2 cellular contexts compared by ENCODE assay signal in the genomic region with DNA sequence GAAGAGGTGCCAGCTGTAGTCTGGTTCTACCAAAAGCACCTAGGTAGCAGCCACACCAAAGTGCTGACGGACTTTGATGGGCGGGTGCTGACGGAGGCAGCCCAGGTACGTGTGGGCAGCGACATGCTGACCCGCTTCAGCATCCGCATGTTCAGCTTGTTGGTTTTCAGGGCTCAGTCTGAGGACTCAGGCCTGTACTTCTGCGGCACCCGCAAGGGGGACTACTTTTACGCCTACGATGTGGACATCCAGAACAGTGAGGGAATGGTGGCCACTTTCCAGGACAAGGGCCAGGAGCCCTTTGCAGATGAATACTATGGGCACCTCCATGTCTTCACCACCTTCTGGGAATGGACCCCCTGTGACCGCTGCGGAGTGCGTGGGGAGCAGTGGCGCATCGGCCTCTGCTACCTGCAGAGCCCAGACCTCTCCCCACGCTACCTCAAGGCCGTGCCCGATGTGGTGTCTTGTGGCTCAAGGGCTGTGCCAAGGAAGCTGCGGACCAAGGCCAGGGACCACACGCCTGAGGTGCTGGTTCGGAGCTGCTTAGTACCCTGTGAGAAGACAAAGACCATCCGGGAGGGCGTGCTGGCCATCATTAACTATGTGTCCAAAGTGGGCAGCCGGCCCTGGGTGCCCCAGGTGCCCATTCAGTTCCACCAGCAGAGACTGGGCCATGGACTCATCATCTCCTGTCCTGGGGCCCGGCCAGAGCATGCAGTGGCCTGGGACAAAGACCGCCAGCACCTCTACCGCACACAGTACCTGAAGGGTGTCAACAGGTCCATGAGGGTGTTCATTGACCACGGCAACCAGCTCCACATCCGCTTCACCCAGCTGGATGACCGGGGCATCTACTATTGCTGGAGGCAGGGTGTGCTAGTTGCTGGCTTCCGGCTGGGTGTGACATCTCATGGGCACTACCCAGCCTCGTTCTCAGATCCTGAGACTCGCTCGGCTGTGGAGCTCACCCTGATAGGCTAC.
TF ChIP-seq lines count a peak whose summit lies in the region.

No MANE protein-coding gene starts in this region.

TF ChIP-seq in IMR-90, 13 proteins besides CTCF, POLR2A, EP300 and RAD21:
- no peak for TF ChIP-seq CEBPB (IDR thresholded peaks at IDR 0.05; ENCODE audit: low read depth, low read length)
- TF ChIP-seq FOS (IDR thresholded peaks at IDR 0.05; ENCODE audit: low read depth, low read length): no peak
- no peak for TF ChIP-seq BHLHE40 (IDR thresholded peaks at IDR 0.05; ENCODE audit: low read depth, low read length)
- no peak for TF ChIP-seq NFE2L2 (IDR thresholded peaks at IDR 0.05; ENCODE audit: low read depth, low read length)
- TF ChIP-seq, protein P1, sequence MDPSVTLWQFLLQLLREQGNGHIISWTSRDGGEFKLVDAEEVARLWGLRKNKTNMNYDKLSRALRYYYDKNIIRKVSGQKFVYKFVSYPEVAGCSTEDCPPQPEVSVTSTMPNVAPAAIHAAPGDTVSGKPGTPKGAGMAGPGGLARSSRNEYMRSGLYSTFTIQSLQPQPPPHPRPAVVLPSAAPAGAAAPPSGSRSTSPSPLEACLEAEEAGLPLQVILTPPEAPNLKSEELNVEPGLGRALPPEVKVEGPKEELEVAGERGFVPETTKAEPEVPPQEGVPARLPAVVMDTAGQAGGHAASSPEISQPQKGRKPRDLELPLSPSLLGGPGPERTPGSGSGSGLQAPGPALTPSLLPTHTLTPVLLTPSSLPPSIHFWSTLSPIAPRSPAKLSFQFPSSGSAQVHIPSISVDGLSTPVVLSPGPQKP (IDR thresholded peaks at IDR 0.05; ENCODE audit: borderline replicate concordance, low read depth, low read length): no peak
- TF ChIP-seq MAFK (IDR thresholded peaks at IDR 0.05; ENCODE audit: low read depth, low read length): no peak
- no peak for TF ChIP-seq RCOR1 (IDR thresholded peaks at IDR 0.05; ENCODE audit: insufficient replicate concordance, low read length)
- no peak for TF ChIP-seq RFX5 (IDR thresholded peaks at IDR 0.05; ENCODE audit: low read depth, low read length)
- no peak for TF ChIP-seq MAZ (IDR thresholded peaks at IDR 0.05; ENCODE audit: borderline replicate concordance, low read depth, low read length)

TF ChIP-seq in HEK293T, 16 proteins besides CTCF, POLR2A, EP300 and RAD21:
- no peak for TF ChIP-seq FOXM1 (IDR thresholded peaks at IDR 0.05; ENCODE audit: borderline replicate concordance)
- TF ChIP-seq FOXK2 (IDR thresholded peaks at IDR 0.05): no peak
- no peak for TF ChIP-seq HDGF (IDR thresholded peaks at IDR 0.05; ENCODE audit: borderline replicate concordance)
- no peak for TF ChIP-seq CTBP1 (IDR thresholded peaks at IDR 0.05; ENCODE audit: borderline replicate concordance)
- no peak for TF ChIP-seq TARDBP (IDR thresholded peaks at IDR 0.05)
- TF ChIP-seq NFRKB (IDR thresholded peaks at IDR 0.05): no peak
- no peak for TF ChIP-seq LEF1 (IDR thresholded peaks at IDR 0.05; ENCODE audit: borderline replicate concordance)
- TF ChIP-seq, protein P2, sequence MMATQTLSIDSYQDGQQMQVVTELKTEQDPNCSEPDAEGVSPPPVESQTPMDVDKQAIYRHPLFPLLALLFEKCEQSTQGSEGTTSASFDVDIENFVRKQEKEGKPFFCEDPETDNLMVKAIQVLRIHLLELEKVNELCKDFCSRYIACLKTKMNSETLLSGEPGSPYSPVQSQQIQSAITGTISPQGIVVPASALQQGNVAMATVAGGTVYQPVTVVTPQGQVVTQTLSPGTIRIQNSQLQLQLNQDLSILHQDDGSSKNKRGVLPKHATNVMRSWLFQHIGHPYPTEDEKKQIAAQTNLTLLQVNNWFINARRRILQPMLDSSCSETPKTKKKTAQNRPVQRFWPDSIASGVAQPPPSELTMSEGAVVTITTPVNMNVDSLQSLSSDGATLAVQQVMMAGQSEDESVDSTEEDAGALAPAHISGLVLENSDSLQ (IDR thresholded peaks at IDR 0.05): no peak
- TF ChIP-seq FOXA1 (IDR thresholded peaks at IDR 0.05): no peak
- no peak for TF ChIP-seq ELF4 (IDR thresholded peaks at IDR 0.05)
- TF ChIP-seq SUZ12 (IDR thresholded peaks at IDR 0.05): no peak
- TF ChIP-seq ARNT (IDR thresholded peaks at IDR 0.05): no peak
- TF ChIP-seq L3MBTL2 (conservative IDR thresholded peaks at IDR 0.05): no peak
- TF ChIP-seq ZNF384 (IDR thresholded peaks at IDR 0.05): no peak
- TF ChIP-seq SP1 (IDR thresholded peaks at IDR 0.05): no peak
